Comparison of ENCODE assay signal across 10 cellular contexts in the genomic region with DNA sequence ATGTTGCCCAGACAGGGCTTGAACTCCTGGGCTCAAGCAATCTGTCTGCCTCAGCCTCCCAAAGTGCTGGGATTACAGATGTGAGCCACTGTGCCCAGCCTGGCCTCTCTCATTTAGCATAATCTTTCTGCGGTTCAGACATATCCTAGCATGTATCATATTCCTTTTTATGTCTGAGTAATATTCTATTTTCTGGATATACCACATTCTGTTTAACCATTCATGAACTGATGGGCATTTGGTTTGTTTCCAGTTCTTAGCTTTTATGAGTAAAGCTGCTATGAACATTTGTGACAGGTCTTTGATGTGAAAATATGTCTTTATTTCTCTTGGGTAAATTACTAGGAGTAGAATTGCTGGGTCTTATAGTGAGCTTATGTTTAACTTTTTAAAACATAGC. TPM values are rescaled to one million over a fixed set of nuclear protein-coding genes. Genes with fewer than 3 reads are reported as not detected.
"Had no signal": no experiment of that assay in that cellular context is flagged by ENCODE, and none has a peak within 500 bp of the region (broad histone marks: within the 10 kb centered on the region; RNA-seq: fewer than 3 reads in every experiment).

No MANE protein-coding gene starts in this region.

- H3K9ac ChIP-seq: GM23248 had no signal

- H3K4me3 ChIP-seq: GM23248, GM23338, HAP-1 had no signal

- H3K36me3 ChIP-seq: HAP-1 had no signal

- FAIRE-seq: H54 had no signal

- H3K4me3 Mint-ChIP-seq: GM23338, H9, HFFc6 had no signal

- H3K4me1 Mint-ChIP-seq: GM23338, H9 had no signal

- H3K4me1 ChIP-seq: HAP-1 had no signal

- H3K27ac Mint-ChIP-seq: GM23338, H9, HFFc6 had no signal

- DNase-seq: GM23248, GOT3, H7, H9, HCEC 1CT, HFFc6 had no signal

- H3K9me3 ChIP-seq: HAP-1 had no signal

- ATAC-seq: GM23338, HCT116 had no signal

- H3K9me3 Mint-ChIP-seq: HFFc6 had no signal

- H3K4me2 ChIP-seq: GM23338 had no signal

- H3K27ac ChIP-seq: GM23248 had no signal

- H2AFZ ChIP-seq: GM23248, GM23338 had no signal

RNA-seq across cellular contexts. Expression of a gene that starts 23.5 kb away (rescaled TPM):
- total RNA-seq: HFFc6 had no signal
